In the genomic region with DNA sequence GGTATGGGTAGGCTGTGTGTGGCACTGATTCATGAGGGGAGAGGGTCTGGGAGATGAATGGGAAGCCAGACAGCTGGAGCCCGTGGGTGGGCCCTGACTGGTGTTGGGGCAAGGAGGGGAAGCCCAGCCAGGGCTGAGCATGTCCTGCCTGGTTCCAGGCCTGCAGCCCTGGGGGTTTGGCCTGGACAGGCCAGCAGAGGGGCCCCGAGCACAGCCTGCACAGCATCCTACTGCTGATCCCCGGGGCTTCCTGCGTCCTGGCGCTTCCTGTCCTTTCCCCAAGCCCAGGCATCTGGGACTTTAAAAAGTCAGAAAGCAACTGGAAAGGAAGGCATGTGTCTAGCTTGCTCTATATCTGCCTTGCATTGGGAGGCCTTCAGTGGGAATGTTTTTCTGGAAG, we compare ENCODE assay signal across 1 cellular context.
TF ChIP-seq lines count a peak whose summit lies in the region.

No MANE protein-coding gene starts in this region.

TF ChIP-seq in H1, 55 proteins besides CTCF, POLR2A, EP300 and RAD21:
- TF ChIP-seq USF2 (IDR thresholded peaks at IDR 0.05; ENCODE audit: low read length) (no peak), E2F6 (IDR thresholded peaks at IDR 0.05) (no peak), CHD7 (IDR thresholded peaks at IDR 0.05; ENCODE audit: insufficient replicate concordance, low read length) (no peak), ATF3 (IDR thresholded peaks at IDR 0.05; ENCODE audit: insufficient read depth, low read depth, low read length) (no peak), HDAC2 (IDR thresholded peaks at IDR 0.05; ENCODE audit: borderline replicate concordance in 1 of 2, low read depth in 2 of 2, low read length in 2 of 2) (no peak), CTBP2 (IDR thresholded peaks at IDR 0.05; ENCODE audit: borderline replicate concordance, insufficient read depth, insufficient read length, low read length) (no peak), POU5F1 (IDR thresholded peaks at IDR 0.05; ENCODE audit: low read depth, low read length) (no peak)
